Comparison of ENCODE assay signal across 9 cellular contexts in the genomic region with DNA sequence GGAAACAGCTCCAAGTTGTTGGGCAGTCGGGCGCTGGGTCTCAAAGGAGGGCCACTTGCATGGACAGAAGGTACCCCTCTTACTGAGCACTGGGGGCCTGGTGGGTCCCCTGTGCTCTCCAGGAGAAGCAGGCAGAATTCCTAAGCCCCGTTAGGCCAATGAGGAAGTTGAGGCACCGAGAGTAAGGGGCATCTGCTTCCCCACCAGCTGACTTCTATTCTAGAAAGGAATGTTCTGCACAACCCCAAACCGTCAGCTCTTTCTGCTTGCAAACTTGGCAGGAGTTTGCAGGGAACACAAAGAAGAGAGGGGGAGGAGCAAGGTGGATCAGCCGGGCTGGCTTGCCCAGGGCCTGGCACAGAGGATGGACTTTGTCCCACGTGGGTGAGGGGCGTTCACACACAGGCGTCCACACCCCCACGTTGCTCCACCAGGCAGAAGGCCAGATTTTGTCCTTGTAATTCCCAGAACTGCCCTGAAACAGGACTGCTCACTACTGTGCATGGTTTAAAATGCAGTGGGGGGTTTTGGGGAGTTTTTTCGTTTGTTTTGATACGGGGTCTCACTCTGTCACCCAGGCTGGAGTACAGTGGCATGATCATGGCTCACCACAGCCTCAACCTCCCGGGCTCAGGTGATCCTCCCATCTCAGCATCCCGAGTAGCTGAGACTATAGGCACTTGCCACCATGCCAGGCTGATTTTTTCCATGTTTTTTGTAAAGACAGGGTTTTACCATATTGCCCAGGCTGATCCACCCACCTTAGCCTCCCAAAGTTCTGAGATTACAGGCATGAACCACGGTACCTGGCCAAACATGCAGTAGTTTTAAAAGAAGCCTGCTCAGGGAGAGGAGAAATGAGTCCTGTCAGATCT.
DNase-seq lines count a peak whose midpoint lies in the region; ATAC-seq and TF ChIP-seq lines count a peak whose summit lies in the region.
"Had no signal": no experiment of that assay in that cellular context is flagged by ENCODE, and none has a peak within 500 bp of the region (broad histone marks: within the 10 kb centered on the region; RNA-seq: fewer than 3 reads in every experiment).

No MANE protein-coding gene starts in this region.

- POLR2A ChIA-PET in CD8-positive, alpha-beta memory T cell (lab: Charles Lee): no interaction called here

- H3K9me3 ChIP-seq in sigmoid colon (no peaks in the 10 kb centered on the region), endodermal cell (ENCODE audit: control insufficient read depth, low read length) (no peaks in the 10 kb centered on the region)
- no peaks in the 10 kb centered on the region for H3K9me3 ChIP-seq in CD8-positive, alpha-beta memory T cell (ENCODE audit: low read length)
- H3K9me3 ChIP-seq: neutrophil had no signal

- DNase-seq in EL: peak; percentile 19
- peak in 48 of 58 donors; percentile 16 to 80 (median 57) for DNase-seq in anterior cingulate cortex (lab: John Stamatoyannopoulos, UW)
- peak in 35 of 51 donors; percentile 18 to 83 (median 59) for DNase-seq in hypothalamus (lab: John Stamatoyannopoulos, UW)
- peak; percentile 95 for DNase-seq in sigmoid colon
- no peak for DNase-seq in H7
- no peak for DNase-seq in endodermal cell
- DNase-seq in CD8-positive, alpha-beta memory T cell: no peak

- H3K4me3 ChIP-seq in sigmoid colon (no peak overlapping the region), H7 (ENCODE audit: insufficient read depth, low read depth, low read length) (no peak overlapping the region), endodermal cell (ENCODE audit: low read length) (no peak overlapping the region)
- H3K4me3 ChIP-seq in CD8-positive, alpha-beta memory T cell (ENCODE audit: low read length): no peak overlapping the region

- no peak for ATAC-seq in HG02973 (IDR thresholded peaks at IDR 0.05; ENCODE audit: unreplicated experiment)

- intact Hi-C loops in sigmoid colon (cut with DNase I): loop anchor here (1.0 kb wide), 1 partner anchor 194 kb away; no protein-coding TSS in a partner anchor

- H3K4me1 ChIP-seq in sigmoid colon (peaks cover 3 to 37% (median 34%) of the 10 kb centered on the region in 4 donors), endodermal cell (ENCODE audit: control insufficient read depth, insufficient read depth, low read length) (peaks cover 5% of the 10 kb centered on the region)
- peaks cover 4% of the 10 kb centered on the region for H3K4me1 ChIP-seq in CD8-positive, alpha-beta memory T cell (ENCODE audit: insufficient read depth, low read length)

- H3K9ac ChIP-seq in endodermal cell (ENCODE audit: extremely low read depth, low read length, poor library complexity, severe bottlenecking): no peak overlapping the region

- H3K27me3 Mint-ChIP-seq in endodermal cell (ENCODE audit: insufficient read depth): no peaks in the 10 kb centered on the region
- H3K27me3 Mint-ChIP-seq in CD8-positive, alpha-beta memory T cell: peaks cover 1 to 23% of the 10 kb centered on the region in 2 donors

- H3K27ac ChIP-seq in sigmoid colon (peak overlapping the region; percentile 69 to 82 (median 82)), endodermal cell (ENCODE audit: low read depth, low read length) (no peak overlapping the region)
- no peak overlapping the region for H3K27ac ChIP-seq in CD8-positive, alpha-beta memory T cell (ENCODE audit: low read depth, low read length)
- H3K27ac ChIP-seq: neutrophil had no signal

- TF ChIP-seq POLR2A in sigmoid colon (IDR thresholded peaks at IDR 0.05): peak in 1 of 2 donors; percentile 21

- no peak for TF ChIP-seq CTCF in sigmoid colon (IDR thresholded peaks at IDR 0.05)
- no peak for TF ChIP-seq CTCF in endodermal cell (conservative IDR thresholded peaks at IDR 0.05)

- H3K4me3 Mint-ChIP-seq in endodermal cell: no peak overlapping the region
- no peak overlapping the region for H3K4me3 Mint-ChIP-seq in CD8-positive, alpha-beta memory T cell

- WGBS in sigmoid colon, 2 donors: 12 to 59% methylated on average over 15 of the region's 15 CpGs
- 79 to 83% methylated on average over 10 to 15 of the region's 15 CpGs for WGBS in endodermal cell (ENCODE audit: insufficient coverage in 1 of 2, insufficient read length in 1 of 2), 2 experiments

- H3K9me3 Mint-ChIP-seq in endodermal cell: no peaks in the 10 kb centered on the region
- no peaks in the 10 kb centered on the region for H3K9me3 Mint-ChIP-seq in CD8-positive, alpha-beta memory T cell

- CTCF ChIA-PET in CD8-positive, alpha-beta memory T cell (lab: Charles Lee): no interaction called here

- H3K27me3 ChIP-seq in sigmoid colon: no peaks in the 10 kb centered on the region
- H3K27me3 ChIP-seq in H7 (ENCODE audit: control insufficient read depth, insufficient read depth, low read length): no peaks in the 10 kb centered on the region
- no peaks in the 10 kb centered on the region for H3K27me3 ChIP-seq in endodermal cell (ENCODE audit: control insufficient read depth, insufficient read depth, low read length, poor library complexity, severe bottlenecking)
- no peaks in the 10 kb centered on the region for H3K27me3 ChIP-seq in CD8-positive, alpha-beta memory T cell (ENCODE audit: insufficient read depth, low read length, poor library complexity, severe bottlenecking)

- H3K27ac Mint-ChIP-seq in endodermal cell: no peak overlapping the region
- no peak overlapping the region for H3K27ac Mint-ChIP-seq in CD8-positive, alpha-beta memory T cell

- H3K36me3 ChIP-seq in sigmoid colon (no peaks in the 10 kb centered on the region), H7 (replicated peaks; ENCODE audit: control insufficient read depth, insufficient read depth, low read length) (no peaks in the 10 kb centered on the region), endodermal cell (ENCODE audit: control insufficient read depth, insufficient read depth, low read length) (no peaks in the 10 kb centered on the region)
- no peaks in the 10 kb centered on the region for H3K36me3 ChIP-seq in CD8-positive, alpha-beta memory T cell (ENCODE audit: insufficient read depth, low read length)
- H3K36me3 ChIP-seq: neutrophil had no signal

- no peaks in the 10 kb centered on the region for H3K36me3 Mint-ChIP-seq in endodermal cell (ENCODE audit: low read depth)
- no peaks in the 10 kb centered on the region for H3K36me3 Mint-ChIP-seq in CD8-positive, alpha-beta memory T cell

- TF ChIP-seq EP300 in sigmoid colon (IDR thresholded peaks at IDR 0.05): peak in 2 of 4 donors; percentile 12 to 70

- H3K4me1 Mint-ChIP-seq in endodermal cell: peaks cover 42% of the 10 kb centered on the region
- H3K4me1 Mint-ChIP-seq in CD8-positive, alpha-beta memory T cell: peaks cover 11 to 25% (median 22%) of the 10 kb centered on the region in 3 donors

Comparison
In these comparisons a context has a peak if more than half of its experiments do, and no peak if none do; other contexts are left out.
1. DNase-seq: peak in EL (single experiment), anterior cingulate cortex (48 of 58), hypothalamus (35 of 51) and sigmoid colon (single experiment); none in H7 (single experiment), endodermal cell (single experiment) and CD8-positive, alpha-beta memory T cell (0 of 5).
2. H3K27ac ChIP-seq: peak in sigmoid colon (4 of 4); none in endodermal cell (single experiment) and CD8-positive, alpha-beta memory T cell (single experiment).